ENCODE assay signal across 1 cellular context in the genomic region with DNA sequence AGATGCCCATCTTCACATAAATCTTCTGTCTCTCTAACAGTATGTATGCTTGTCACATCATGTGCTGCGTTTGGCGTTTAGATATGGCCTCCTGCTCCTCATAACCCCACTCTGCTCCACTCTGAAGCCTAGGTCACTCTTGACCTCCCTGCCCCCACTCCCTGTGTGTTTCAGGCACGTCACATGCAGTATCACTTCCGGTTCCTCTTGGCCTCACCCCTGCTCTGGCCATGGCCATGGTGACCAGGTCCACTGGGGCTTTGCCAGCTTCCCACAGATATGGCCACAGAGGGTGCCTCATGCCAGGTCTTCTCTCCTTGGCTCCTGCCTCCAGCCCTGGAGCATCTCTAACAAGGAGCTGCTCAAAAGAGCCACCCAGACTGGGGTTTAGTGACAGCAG.
TF ChIP-seq lines count a peak whose summit lies in the region.

No MANE protein-coding gene starts in this region.

TF ChIP-seq in liver, 16 proteins besides CTCF, POLR2A, EP300 and RAD21 (continued from another document):
- TF ChIP-seq, protein P1, sequence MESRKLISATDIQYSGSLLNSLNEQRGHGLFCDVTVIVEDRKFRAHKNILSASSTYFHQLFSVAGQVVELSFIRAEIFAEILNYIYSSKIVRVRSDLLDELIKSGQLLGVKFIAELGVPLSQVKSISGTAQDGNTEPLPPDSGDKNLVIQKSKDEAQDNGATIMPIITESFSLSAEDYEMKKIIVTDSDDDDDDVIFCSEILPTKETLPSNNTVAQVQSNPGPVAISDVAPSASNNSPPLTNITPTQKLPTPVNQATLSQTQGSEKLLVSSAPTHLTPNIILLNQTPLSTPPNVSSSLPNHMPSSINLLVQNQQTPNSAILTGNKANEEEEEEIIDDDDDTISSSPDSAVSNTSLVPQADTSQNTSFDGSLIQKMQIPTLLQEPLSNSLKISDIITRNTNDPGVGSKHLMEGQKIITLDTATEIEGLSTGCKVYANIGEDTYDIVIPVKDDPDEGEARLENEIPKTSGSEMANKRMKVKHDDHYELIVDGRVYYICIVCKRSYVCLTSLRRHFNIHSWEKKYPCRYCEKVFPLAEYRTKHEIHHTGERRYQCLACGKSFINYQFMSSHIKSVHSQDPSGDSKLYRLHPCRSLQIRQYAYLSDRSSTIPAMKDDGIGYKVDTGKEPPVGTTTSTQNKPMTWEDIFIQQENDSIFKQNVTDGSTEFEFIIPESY (IDR thresholded peaks at IDR 0.05), result no peak
- TF ChIP-seq GABPA (IDR thresholded peaks at IDR 0.05 in 1 of 2, conservative IDR thresholded peaks at IDR 0.05 in 1 of 2) (peak; percentile 69 to 86), RXRA (IDR thresholded peaks at IDR 0.05) (peak; percentile 45 to 57)
